In genomic region chr10:12196531-12197211, GRCh38 we compare ENCODE assay signal across 1 cellular context.
TF ChIP-seq lines count a peak whose summit lies in the region.

No MANE protein-coding gene starts in this region.

TF ChIP-seq in liver, 16 proteins besides CTCF, POLR2A, EP300 and RAD21 (continued from another document):
- no peak for TF ChIP-seq FOXA2 (IDR thresholded peaks at IDR 0.05)
- TF ChIP-seq FOXA1 (IDR thresholded peaks at IDR 0.05), result no peak
- no peak for TF ChIP-seq TAF1 (conservative IDR thresholded peaks at IDR 0.05)
TF ChIP-seq in liver: peak in this region for 0.
